In the genomic region with DNA sequence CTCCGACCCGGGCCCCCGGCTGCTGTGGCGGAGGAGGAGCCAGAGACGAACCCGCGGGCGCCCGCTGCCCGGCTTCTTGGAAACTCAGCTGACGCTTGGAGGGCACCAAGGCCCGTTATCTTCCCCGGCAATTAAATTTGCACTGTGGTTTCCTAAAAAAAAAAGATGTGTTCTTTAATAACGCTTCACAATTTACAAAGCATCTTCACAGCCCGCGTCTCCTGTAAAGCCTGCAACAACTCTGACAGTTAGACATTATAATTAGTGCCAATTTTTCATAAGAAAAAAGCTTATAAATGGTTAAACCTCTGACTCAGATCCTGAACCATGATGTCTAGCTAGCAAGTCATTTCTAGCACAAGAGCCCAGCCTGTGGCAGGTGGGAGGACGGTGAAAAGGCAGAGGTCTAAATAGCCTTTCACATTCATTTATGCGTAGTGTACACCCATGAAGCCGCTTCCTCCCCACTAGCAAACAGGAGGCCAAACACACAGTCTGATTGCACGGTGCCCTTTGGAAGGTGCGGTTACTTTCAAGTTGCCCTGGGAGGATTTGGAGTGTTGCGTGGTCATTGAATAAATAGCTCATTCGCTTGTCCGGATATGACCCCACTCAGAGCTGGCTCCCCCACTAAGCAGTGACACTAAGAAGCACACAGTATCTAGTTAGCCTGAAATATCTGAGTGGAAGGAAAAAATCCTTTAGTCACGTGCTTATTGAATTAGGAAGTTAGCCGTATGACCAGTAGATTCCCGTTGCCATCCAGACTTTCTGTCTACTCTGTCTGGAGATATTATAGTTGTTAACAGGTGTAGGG, we compare ENCODE assay signal across 8 cellular contexts. TPM values are rescaled to one million over a fixed set of nuclear protein-coding genes. Genes with fewer than 3 reads are reported as not detected.
DNase-seq lines count a peak whose midpoint lies in the region; ATAC-seq and FAIRE-seq lines count a peak whose summit lies in the region.

No MANE protein-coding gene starts in this region.

- no peaks in the 10 kb centered on the region for H3K36me3 Mint-ChIP-seq in T-helper 1 cell treated with Interleukin-12 subunit alpha and Interleukin-12 subunit beta and Interleukin-4 antibody, amounts not matched to agents 30 μg/mL and 1 μg/mL, for 36 hours (ENCODE audit: low read depth)

- H3K36me3 ChIP-seq in small intestine (ENCODE audit: control insufficient read depth in 2 of 2, insufficient read depth in 2 of 2, low read length in 2 of 2): no peaks in the 10 kb centered on the region

- H3K4me1 Mint-ChIP-seq in T-helper 1 cell treated with Interleukin-12 subunit alpha and Interleukin-12 subunit beta and Interleukin-4 antibody, amounts not matched to agents 30 μg/mL and 1 μg/mL, for 36 hours (ENCODE audit: low read depth): peaks cover 20% of the 10 kb centered on the region

- peak overlapping the region; percentile 93 for H3K27ac Mint-ChIP-seq in T-helper 1 cell treated with Interleukin-12 subunit alpha and Interleukin-12 subunit beta and Interleukin-4 antibody, amounts not matched to agents 30 μg/mL and 1 μg/mL, for 36 hours

- peak overlapping the region; percentile 85 for H3K4me3 Mint-ChIP-seq in T-helper 1 cell treated with Interleukin-12 subunit alpha and Interleukin-12 subunit beta and Interleukin-4 antibody, amounts not matched to agents 30 μg/mL and 1 μg/mL, for 36 hours

- H3K9me3 ChIP-seq in iPS-18c (ENCODE audit: control insufficient read depth, insufficient read depth, low read length) (no peaks in the 10 kb centered on the region), small intestine (ENCODE audit: control insufficient read depth, low read depth) (no peaks in the 10 kb centered on the region)

- H3K9me3 Mint-ChIP-seq in T-helper 1 cell treated with Interleukin-12 subunit alpha and Interleukin-12 subunit beta and Interleukin-4 antibody, amounts not matched to agents 30 μg/mL and 1 μg/mL, for 36 hours: no peaks in the 10 kb centered on the region

- peaks cover 0 to 4% of the 10 kb centered on the region in 2 donors for H3K4me1 ChIP-seq in small intestine (ENCODE audit: control insufficient read depth in 2 of 2, insufficient read depth in 1 of 2, low read depth in 1 of 2, low read length in 1 of 2)

- H3K4me3 ChIP-seq in iPS-18c (ENCODE audit: insufficient read depth, low read depth, low read length): peak overlapping the region; percentile 75
- H3K4me3 ChIP-seq in small intestine (ENCODE audit: low read depth in 1 of 2, low read length in 2 of 2): peak overlapping the region; percentile 74 to 85

- WGBS in small intestine, 3 donors: 0 to 2% (median 1%) methylated on average over 27 of the region's 27 CpGs

- H3K27me3 ChIP-seq in small intestine (ENCODE audit: control insufficient read depth in 2 of 2, insufficient read depth in 2 of 2, low read length in 2 of 2): no peaks in the 10 kb centered on the region

- DNase-seq in EL: peak; percentile 62
- peak; percentile 75 for DNase-seq in HuH-7 (ENCODE audit: low spot score)
- peak; percentile 63 for DNase-seq in astrocyte of the hippocampus (ENCODE audit: low read depth, low spot score)
- DNase-seq in small intestine: peak; percentile 66
- no peak for DNase-seq in NOMO-1 treated with DMSO at 0.1 percent for 48 hours (lab: John Stamatoyannopoulos, UW; ENCODE audit: unreplicated experiment)

- H3K27ac ChIP-seq in small intestine (ENCODE audit: low read depth in 1 of 2, low read length in 1 of 2): peak overlapping the region; percentile 92 to 99

- ATAC-seq in GM21528 (IDR thresholded peaks at IDR 0.05; ENCODE audit: low FRiP score, unreplicated experiment): peak; percentile 56

- H3K27me3 Mint-ChIP-seq in T-helper 1 cell treated with Interleukin-12 subunit alpha and Interleukin-12 subunit beta and Interleukin-4 antibody, amounts not matched to agents 30 μg/mL and 1 μg/mL, for 36 hours (ENCODE audit: low read depth): peaks cover 12% of the 10 kb centered on the region

- no peak for FAIRE-seq in small intestine (lab: Jason Lieb, UNC)

RNA-seq across cellular contexts. Expression of a gene that starts 0.5 kb away (rescaled TPM):
- polyA plus RNA-seq in small intestine: 1 to 10 TPM in 1 of 3 donors, under 1 TPM in 2; 0.54 to 3.1 (median 0.67) TPM
